Comparison of ENCODE assay signal across 23 cellular contexts in genomic region chr5:138686668-138687067, GRCh38.
DNase-seq lines count a peak whose midpoint lies in the region; ATAC-seq, FAIRE-seq and TF ChIP-seq lines count a peak whose summit lies in the region.
"Had no signal": no experiment of that assay in that cellular context is flagged by ENCODE, and none has a peak within 500 bp of the region (broad histone marks: within the 10 kb centered on the region; RNA-seq: fewer than 3 reads in every experiment).

No MANE protein-coding gene starts in this region.

- no peak overlapping the region for H4K8ac ChIP-seq in mesenchymal stem cell (ENCODE audit: low read length)

- intact Hi-C loops in heart left ventricle (cut with DNase I): no loop called here

- H3K14ac ChIP-seq in mesenchymal stem cell (ENCODE audit: low read length in 2 of 2): no peak overlapping the region

- no peak for TF ChIP-seq POLR2A in heart left ventricle (IDR thresholded peaks at IDR 0.05)

- no peaks in the 10 kb centered on the region for H3K9me3 Mint-ChIP-seq in HFFc6
- H3K9me3 Mint-ChIP-seq: dendritic cell treated with granulocyte-macrophage colony-stimulating factor and Interleukin-4, amounts not matched to agents 40 ng/mL and 50 ng/mL, for 4 days had no signal

- peaks cover 23% of the 10 kb centered on the region for H3K27me3 Mint-ChIP-seq in HFFc6 (ENCODE audit: insufficient read depth)

- ATAC-seq in heart left ventricle (no peak), HG03520 (IDR thresholded peaks at IDR 0.05; ENCODE audit: unreplicated experiment) (no peak)
- ATAC-seq: body of pancreas; lower lobe of right lung; naive thymus-derived CD8-positive, alpha-beta T cell had no signal

- H3K27me3 ChIP-seq in mesenchymal stem cell (ENCODE audit: control insufficient read depth in 1 of 2, insufficient read depth in 1 of 2, low read length in 2 of 2): no peaks in the 10 kb centered on the region
- H3K27me3 ChIP-seq in heart left ventricle: no peaks in the 10 kb centered on the region
- H3K27me3 ChIP-seq: body of pancreas, vagina had no signal

- H3K36me3 ChIP-seq in mesenchymal stem cell (ENCODE audit: control insufficient read depth in 1 of 2, insufficient read depth in 2 of 2, low read depth in 1 of 2, low read length in 2 of 2): no peaks in the 10 kb centered on the region
- H3K36me3 ChIP-seq in heart left ventricle: no peaks in the 10 kb centered on the region
- H3K36me3 ChIP-seq: lower lobe of right lung, vagina had no signal

- H3K18ac ChIP-seq in mesenchymal stem cell (ENCODE audit: low read depth in 1 of 2, low read length in 2 of 2): no peak overlapping the region

- no peak overlapping the region for H3K4ac ChIP-seq in mesenchymal stem cell (ENCODE audit: low read depth in 1 of 2, low read length in 2 of 2)

- H2BK5ac ChIP-seq in mesenchymal stem cell (ENCODE audit: low read depth, low read length, poor library complexity, severe bottlenecking): no peak overlapping the region

- 29% methylated on average over 4 of the region's 4 CpGs for WGBS in mesenchymal stem cell
- WGBS in heart left ventricle, 4 donors: 58 to 76% (median 68%) methylated on average over 4 of the region's 4 CpGs

- H2BK12ac ChIP-seq in mesenchymal stem cell (ENCODE audit: low read length in 2 of 2): no peak overlapping the region

- no peak overlapping the region for H3K23ac ChIP-seq in mesenchymal stem cell (ENCODE audit: low read length in 2 of 2)

- H3K4me3 ChIP-seq in mesenchymal stem cell (ENCODE audit: insufficient read depth in 1 of 2, low read depth in 1 of 2, low read length in 2 of 2): no peak overlapping the region
- no peak overlapping the region for H3K4me3 ChIP-seq in heart left ventricle
- H3K4me3 ChIP-seq: body of pancreas, lower lobe of right lung, skin epidermis, vagina had no signal

- H3K36me3 Mint-ChIP-seq in HFFc6 (ENCODE audit: low read depth): no peaks in the 10 kb centered on the region

- H3K4me2 ChIP-seq in mesenchymal stem cell (ENCODE audit: low read length, poor library complexity, severe bottlenecking): no peak overlapping the region

- H3K9me3 ChIP-seq in mesenchymal stem cell (ENCODE audit: control insufficient read depth, low read length) (no peaks in the 10 kb centered on the region), heart left ventricle (peaks cover 0 to 13% (median 2%) of the 10 kb centered on the region in 12 donors)
- H3K9me3 ChIP-seq: body of pancreas, lower lobe of right lung, vagina had no signal

- FAIRE-seq in RCC 7860 (lab: Jason Lieb, UNC): peak; percentile 78

- no peaks in the 10 kb centered on the region for H3K79me1 ChIP-seq in mesenchymal stem cell (replicated peaks; ENCODE audit: low read length, poor library complexity, severe bottlenecking)

- TF ChIP-seq CTCF in HFFc6 (IDR thresholded peaks at IDR 0.05) (no peak), heart left ventricle (IDR thresholded peaks at IDR 0.05) (no peak)

- no peak overlapping the region for H3K4me3 Mint-ChIP-seq in HFFc6
- H3K4me3 Mint-ChIP-seq: dendritic cell treated with granulocyte-macrophage colony-stimulating factor and Interleukin-4, amounts not matched to agents 40 ng/mL and 50 ng/mL, for 4 days; naive thymus-derived CD8-positive, alpha-beta T cell had no signal

- H3K27ac ChIP-seq in mesenchymal stem cell (ENCODE audit: low read length, poor library complexity, severe bottlenecking): peak overlapping the region; percentile 3
- no peak overlapping the region for H3K27ac ChIP-seq in heart left ventricle
- H3K27ac ChIP-seq: body of pancreas, lower lobe of right lung, skin epidermis, vagina had no signal

- no peak overlapping the region for H2AK5ac ChIP-seq in mesenchymal stem cell (ENCODE audit: low read length, severe bottlenecking)

- no peak overlapping the region for H2AFZ ChIP-seq in mesenchymal stem cell (ENCODE audit: low read depth, low read length)

- H2BK15ac ChIP-seq in mesenchymal stem cell (ENCODE audit: low read depth, poor library complexity, severe bottlenecking): no peak overlapping the region

- H3K27ac Mint-ChIP-seq in HFFc6: no peak overlapping the region
- H3K27ac Mint-ChIP-seq: dendritic cell treated with granulocyte-macrophage colony-stimulating factor and Interleukin-4, amounts not matched to agents 40 ng/mL and 50 ng/mL, for 4 days; naive thymus-derived CD8-positive, alpha-beta T cell had no signal

- H3K9ac ChIP-seq in mesenchymal stem cell (ENCODE audit: low read length): no peak overlapping the region

- no peak overlapping the region for H4K91ac ChIP-seq in mesenchymal stem cell (ENCODE audit: low read length)

- peak; percentile 19 for DNase-seq in HFFc6
- DNase-seq in RCC 7860 (ENCODE audit: low spot score): peak; percentile 59
- peak; percentile 74 for DNase-seq in dermis blood vessel endothelial cell
- peak; percentile 79 for DNase-seq in mesenchymal stem cell
- no peak for DNase-seq in anterior cingulate cortex (lab: John Stamatoyannopoulos, UW)
- DNase-seq in heart left ventricle: no peak
- no peak for DNase-seq in NCI-H128 (lab: John Stamatoyannopoulos, UW; ENCODE audit: unreplicated experiment)
- DNase-seq: activated naive CD4-positive, alpha-beta T cell; body of pancreas; DMS79; erythroblast; H7; lower lobe of right lung; naive thymus-derived CD8-positive, alpha-beta T cell; NCI-H1092; NCI-H2171 treated with DMSO at 0.1 percent for 48 hours; NCI-H774; stimulated activated CD4-positive, alpha-beta T cell treated with anti-CD3 and anti-CD28 coated beads, Interleukin-4, amount 100 ng/mL, for 4 hours; SW 1271 had no signal

- no peak overlapping the region for H2BK120ac ChIP-seq in mesenchymal stem cell (ENCODE audit: low read depth, low read length)

- H3K4me1 ChIP-seq in mesenchymal stem cell (ENCODE audit: control insufficient read depth, insufficient read depth, low read depth, low read length) (peaks cover 3% of the 10 kb centered on the region), heart left ventricle (no peaks in the 10 kb centered on the region)
- H3K4me1 ChIP-seq: body of pancreas, lower lobe of right lung, vagina had no signal

- peaks cover 13% of the 10 kb centered on the region for H3K4me1 Mint-ChIP-seq in HFFc6 (ENCODE audit: low read depth)

Comparison
In these comparisons a context has a peak if more than half of its experiments do, and no peak if none do; other contexts are left out.
1. DNase-seq: peak in HFFc6 (single experiment), RCC 7860 (single experiment), dermis blood vessel endothelial cell (single experiment) and mesenchymal stem cell (single experiment); none in anterior cingulate cortex (0 of 58), heart left ventricle (0 of 5) and NCI-H128 (single experiment).